25 cellular contexts compared by ENCODE assay signal in the genomic region with DNA sequence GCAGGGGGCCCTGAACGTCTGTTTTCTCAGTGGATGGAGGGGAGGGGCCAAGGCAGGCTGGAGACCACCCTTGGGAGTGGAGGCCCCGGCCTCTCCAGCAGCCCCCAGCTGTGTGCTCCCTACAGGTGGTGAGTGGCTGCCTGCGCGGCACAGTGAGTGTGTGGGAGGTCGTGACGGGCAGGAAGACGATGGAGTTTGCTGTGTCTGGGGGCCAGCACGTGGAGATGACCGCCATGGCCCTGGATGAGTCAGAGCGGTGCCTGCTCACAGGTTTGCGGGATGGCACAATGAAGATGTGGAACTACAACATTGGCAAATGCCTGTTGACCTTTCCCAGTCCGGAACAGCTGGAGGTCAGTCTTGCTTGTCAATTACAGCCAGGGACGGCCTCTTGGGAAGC. TPM values are rescaled to one million over a fixed set of nuclear protein-coding genes. Genes with fewer than 3 reads are reported as not detected.
"Had no signal": no experiment of that assay in that cellular context is flagged by ENCODE, and none has a peak within 500 bp of the region (broad histone marks: within the 10 kb centered on the region; RNA-seq: fewer than 3 reads in every experiment).

No MANE protein-coding gene starts in this region.

- ATAC-seq: activated CD8-positive, alpha-beta T cell treated with anti-CD3 and anti-CD28 coated beads for 36 hours; activated naive CD4-positive, alpha-beta T cell treated with anti-CD3 and anti-CD28 coated beads, Interleukin-2, amount 50 U/mL, for 72 hours; activated T-cell treated with anti-CD3 and anti-CD28 coated beads, Interleukin-2, amount 50 U/mL, for 4 hours; activated T-helper 17 cell treated with anti-CD3 and anti-CD28 coated beads, Interleukin-2, amount 50 U/mL, for 72 hours; foreskin keratinocyte; natural killer cell; upper lobe of right lung had no signal

- FAIRE-seq: bronchial epithelial cell, colon, keratinocyte had no signal

- H3K4me3 ChIP-seq: esophagus muscularis mucosa, prostate gland, suprapubic skin, tibial artery, upper lobe of right lung had no signal

- H3K9me3 ChIP-seq: prostate gland, upper lobe of right lung had no signal

- H3K27ac ChIP-seq: esophagus muscularis mucosa, foreskin keratinocyte, prostate gland, suprapubic skin, tibial artery, upper lobe of right lung had no signal

- H3K36me3 ChIP-seq: esophagus muscularis mucosa, prostate gland, suprapubic skin, upper lobe of right lung had no signal

- DNase-seq: activated B cell treated with CpG ODN at 0.5 μM for 24 hours; activated CD4-positive, alpha-beta T cell treated with anti-CD3 and anti-CD28 coated beads, Interleukin-2, amount 50 U/mL, for 1 hour; activated CD8-positive, alpha-beta T cell treated with anti-CD3 and anti-CD28 coated beads for 36 hours; activated gamma-delta T cell treated with Interleukin-2 at 50 U/mL for 16 hours; activated T-cell treated with anti-CD3 and anti-CD28 coated beads, Interleukin-2, amount 50 U/mL, for 4 hours; dermis blood vessel endothelial cell; effector CD4-positive, alpha-beta T cell; foreskin keratinocyte; mesendoderm; natural killer cell; retina; stimulated activated naive CD4-positive, alpha-beta T cell; T-helper 2 cell had no signal

- H3K27me3 ChIP-seq: esophagus muscularis mucosa, foreskin keratinocyte, suprapubic skin, tibial artery, upper lobe of right lung had no signal

- H3K4me1 ChIP-seq: esophagus muscularis mucosa, foreskin keratinocyte, prostate gland, suprapubic skin, tibial artery, upper lobe of right lung had no signal

RNA-seq across cellular contexts. Expression of a gene that starts 52.6 kb away (rescaled TPM):
- total RNA-seq: foreskin keratinocyte, glomerular endothelial cell, lower leg skin had no signal
- polyA plus RNA-seq: foreskin keratinocyte had no signal
